Comparison of ENCODE assay signal across 20 cellular contexts in genomic region chr10:103832806-103833205, GRCh38. TPM values are rescaled to one million over a fixed set of nuclear protein-coding genes. Genes with fewer than 3 reads are reported as not detected.
A peak's percentile ranks its signal among the peaks of the same experiment; 100 is the strongest.
DNase-seq lines count a peak whose midpoint lies in the region; ATAC-seq, FAIRE-seq and TF ChIP-seq lines count a peak whose summit lies in the region.
"Had no signal": no experiment of that assay in that cellular context is flagged by ENCODE, and none has a peak within 500 bp of the region (broad histone marks: within the 10 kb centered on the region; RNA-seq: fewer than 3 reads in every experiment).

No MANE protein-coding gene starts in this region.

- CTCF ChIA-PET in K562 (lab: Yijun Ruan, JAX; ENCODE audit: low intra/inter-chr PET ratio) = no interaction called here

- no peak for FAIRE-seq in K562 (lab: Jason Lieb, UNC)
- FAIRE-seq: A204.1, GM12891, GM18507, H54 had no signal

- no peaks in the 10 kb centered on the region for H4K20me1 ChIP-seq in K562 (replicated peaks; ENCODE audit: control insufficient read depth, insufficient read depth, low read length)

- no peak for TF ChIP-seq EP300 in K562 (IDR thresholded peaks at IDR 0.05; ENCODE audit: low read length)

- no peaks in the 10 kb centered on the region for H3K36me3 ChIP-seq in left ventricle myocardium inferior
- H3K36me3 ChIP-seq in right atrium auricular region = no peaks in the 10 kb centered on the region
- H3K36me3 ChIP-seq in K562 (ENCODE audit: control insufficient read depth, insufficient read depth, low read length) = no peaks in the 10 kb centered on the region
- H3K36me3 ChIP-seq in psoas muscle (ENCODE audit: insufficient read depth in 1 of 2, low read depth in 1 of 2) = no peaks in the 10 kb centered on the region
- no peaks in the 10 kb centered on the region for H3K36me3 ChIP-seq in HAP-1 (replicated peaks)

- 30% methylated on average over 2 of the region's 2 CpGs for WGBS in K562 (ENCODE audit: insufficient coverage, low coverage, missing lambda C conversion rate)
- WGBS in psoas muscle, 3 donors = 95 to 100% (median 98%) methylated on average over 2 of the region's 2 CpGs

- H3K4me2 ChIP-seq in K562 (ENCODE audit: insufficient read depth, low read length) = no peak overlapping the region

- POLR2A ChIA-PET in K562 (lab: Yijun Ruan, JAX) = no interaction called here

- peaks cover 5% of the 10 kb centered on the region for H3K9me3 ChIP-seq in left ventricle myocardium inferior (replicated peaks)
- no peaks in the 10 kb centered on the region for H3K9me3 ChIP-seq in right atrium auricular region
- H3K9me3 ChIP-seq in K562 (replicated peaks; ENCODE audit: control insufficient read depth, insufficient read depth, low read depth, low read length) = peaks cover 3% of the 10 kb centered on the region; the same call in 1 of the 2 replicates
- no peaks in the 10 kb centered on the region for H3K9me3 ChIP-seq in psoas muscle
- no peaks in the 10 kb centered on the region for H3K9me3 ChIP-seq in HAP-1

- H3K4me1 ChIP-seq in left ventricle myocardium inferior = peaks cover 73% of the 10 kb centered on the region
- H3K4me1 ChIP-seq in right atrium auricular region = peaks cover 2 to 51% of the 10 kb centered on the region in 2 donors
- H3K4me1 ChIP-seq in K562 (replicated peaks in 1 of 2; ENCODE audit: control insufficient read depth in 2 of 2, insufficient read depth in 2 of 2, low read length in 2 of 2) = no peaks in the 10 kb centered on the region; a peak in 3 of 5 replicates
- peaks cover 50% of the 10 kb centered on the region for H3K4me1 ChIP-seq in psoas muscle
- H3K4me1 ChIP-seq in HAP-1 = peaks cover 3% of the 10 kb centered on the region

- intact Hi-C loops in left ventricle myocardium inferior (cut with micrococcal nuclease) = no loop called here
- intact Hi-C loops in K562 (cut with micrococcal nuclease) = no loop called here
- intact Hi-C loops in psoas muscle (cut with DNase I) = no loop called here

- H3K79me2 ChIP-seq in K562 (ENCODE audit: control insufficient read depth, insufficient read depth, low read length) = no peaks in the 10 kb centered on the region

- H3K27me3 ChIP-seq in left ventricle myocardium inferior (ENCODE audit: low read depth) = no peaks in the 10 kb centered on the region
- no peaks in the 10 kb centered on the region for H3K27me3 ChIP-seq in right atrium auricular region
- H3K27me3 ChIP-seq in K562 (ENCODE audit: control insufficient read depth in 2 of 2, insufficient read depth in 2 of 2, low read length in 2 of 2) = peaks cover 7 to 24% of the 10 kb centered on the region in 2 experiments; a peak in 4 of 5 replicates
- H3K27me3 ChIP-seq in psoas muscle (ENCODE audit: insufficient read depth in 3 of 3, low read length in 2 of 3) = no peaks in the 10 kb centered on the region
- no peaks in the 10 kb centered on the region for H3K27me3 ChIP-seq in HAP-1 (ENCODE audit: low read depth)

- no TSS peak for BruUV-seq in K562 (replicated peaks; lab: Mats Ljungman, UMichigan)

- H3K9me1 ChIP-seq in K562 (ENCODE audit: control insufficient read depth, insufficient read depth, low read length) = no peaks in the 10 kb centered on the region

- in situ Hi-C loops in K562 (cut with MboI) = no loop called here
- in situ Hi-C loops in HAP-1 (cut with MboI; ENCODE audit: low sequenced_read_pairs) = no loop called here

- ATAC-seq in K562 = no peak
- ATAC-seq in psoas muscle = no peak
- no peak for ATAC-seq in GM18519 (IDR thresholded peaks at IDR 0.05; ENCODE audit: low FRiP score, unreplicated experiment)
- no peak for ATAC-seq in HG03565 (IDR thresholded peaks at IDR 0.05; ENCODE audit: unreplicated experiment)

- no peak overlapping the region for H3K9ac ChIP-seq in K562 (ENCODE audit: insufficient read depth in 1 of 2, low read depth in 2 of 2, low read length in 2 of 2)

- TF ChIP-seq RAD21 in K562 (CRISPR knock-in tag; conservative IDR thresholded peaks at IDR 0.05 in 1 of 2, IDR thresholded peaks at IDR 0.05 in 1 of 2) = no peak

- DNase-seq in left ventricle myocardium inferior = no peak
- DNase-seq in right atrium auricular region (ENCODE audit: low spot score) = no peak
- DNase-seq in K562 (ENCODE audit: extremely low read depth in 1 of 4, low spot score in 3 of 4) = no peak
- DNase-seq in psoas muscle = no peak
- DNase-seq in HAP-1 (ENCODE audit: low spot score in 2 of 2) = no peak
- DNase-seq: Calu3; CD4-positive, alpha-beta memory T cell; COR-L47; DMS53; DMS79 treated with DMSO at 0.1 percent for 48 hours; GF-D8; GOT3; HCEC 1CT had no signal

- no peak for TF ChIP-seq CTCF in left ventricle myocardium inferior (IDR thresholded peaks at IDR 0.05; ENCODE audit: borderline replicate concordance)
- no peak for TF ChIP-seq CTCF in right atrium auricular region (IDR thresholded peaks at IDR 0.05)
- no peak for TF ChIP-seq CTCF in K562 (IDR thresholded peaks at IDR 0.05 in 2 of 3, conservative IDR thresholded peaks at IDR 0.05 in 1 of 3; ENCODE audit: insufficient read depth in 2 of 3, low read depth in 1 of 3, low read length in 3 of 3)
- TF ChIP-seq CTCF in psoas muscle (IDR thresholded peaks at IDR 0.05) = no peak

- H2AFZ ChIP-seq in K562 (ENCODE audit: low read depth, low read length) = no peak overlapping the region

- no peak overlapping the region for H3K4me3 ChIP-seq in left ventricle myocardium inferior
- no peak overlapping the region for H3K4me3 ChIP-seq in right atrium auricular region
- H3K4me3 ChIP-seq in K562 = no peak overlapping the region
- H3K4me3 ChIP-seq in psoas muscle = no peak overlapping the region
- no peak overlapping the region for H3K4me3 ChIP-seq in HAP-1

- TF ChIP-seq POLR2A in K562 (conservative IDR thresholded peaks at IDR 0.05) = no peak

- H3K27ac ChIP-seq in left ventricle myocardium inferior (replicated peaks) (peak overlapping the region; percentile 80), right atrium auricular region (no peak overlapping the region), K562 (ENCODE audit: extremely low read depth, low read depth, low read length) (no peak overlapping the region), psoas muscle (peak overlapping the region; percentile 69)
- H3K27ac ChIP-seq: 22Rv1 had no signal

TF ChIP-seq in K562, 482 proteins besides CTCF, POLR2A, EP300 and RAD21 (continues in another document):
- no peak for TF ChIP-seq ZNF77 (CRISPR knock-in tag; IDR thresholded peaks at IDR 0.05)
- TF ChIP-seq ZMIZ1 (IDR thresholded peaks at IDR 0.05; ENCODE audit: low read depth in 2 of 2, low read length in 2 of 2) = no peak
- TF ChIP-seq SIN3A (IDR thresholded peaks at IDR 0.05; ENCODE audit: borderline replicate concordance in 2 of 2, control insufficient read depth in 1 of 2, low read depth in 2 of 2, low read length in 2 of 2) = no peak
- peak; percentile 74 for TF ChIP-seq RBM25 (IDR thresholded peaks at IDR 0.05; ENCODE audit: low read depth, low read length, severe bottlenecking)
- no peak for TF ChIP-seq RB1 (IDR thresholded peaks at IDR 0.05; ENCODE audit: low read depth)
- no peak for TF ChIP-seq E2F3 (CRISPR knock-in tag; IDR thresholded peaks at IDR 0.05)
- no peak for TF ChIP-seq TRIM28 (IDR thresholded peaks at IDR 0.05)
- no peak for TF ChIP-seq TCF7L2 (IDR thresholded peaks at IDR 0.05; ENCODE audit: low read depth, low read length)
- TF ChIP-seq CBFA2T2 (conservative IDR thresholded peaks at IDR 0.05) = no peak
- TF ChIP-seq ZNF184 (CRISPR knock-in tag; IDR thresholded peaks at IDR 0.05) = peak; percentile 91

RNA-seq across cellular contexts. Expression of gene SH3PXD2A, which starts 22.6 kb away (rescaled TPM):
- 34.4 TPM for total RNA-seq in left ventricle myocardium inferior
- total RNA-seq in right atrium auricular region = 10 to 100 TPM; 14.6 to 18.2 TPM
- 4.2 and 10.4 TPM in 2 replicates for total RNA-seq in K562 (2011; cell fraction: chromatin; rRNA removed; ENCODE audit: low replicate concordance)
- total RNA-seq in K562 (2011; cell fraction: nucleolus; rRNA removed) = 3.7 and 4.5 TPM in 2 replicates
- 4.0 and 5.2 TPM in 2 replicates for total RNA-seq in K562 (2011; cell fraction: nucleoplasm; rRNA removed)
- total RNA-seq in K562 (2014; rRNA removed) = 1.9 and 2.0 TPM in 2 replicates
- total RNA-seq in K562 (2014; rRNA removed; fragmentation: Illumina TruSeq; extraction: Trizol) = 2.2 and 2.4 TPM in 2 replicates
- total RNA-seq in K562 (2015; rRNA removed; fragmentation: Illumina TruSeq; extraction: Trizol) = 2.5 and 2.6 TPM in 2 replicates
- 8.5 and 9.3 TPM in 2 replicates for total RNA-seq in K562 (2021)
- 2.5 and 3.5 TPM in 2 replicates for polyA plus RNA-seq in K562 (2011; rRNA removed)
- 2.6 and 4.5 TPM in 2 replicates for polyA plus RNA-seq in K562 (2011; cell fraction: cytosol; rRNA removed)
- polyA plus RNA-seq in K562 (2011; cell fraction: nucleus; rRNA removed) = 4.5 and 9.1 TPM in 2 replicates
- polyA plus RNA-seq in K562 (2012) = 3.1 and 4.1 TPM in 2 replicates
- polyA plus RNA-seq in K562 (2014; fragmentation: Illumina TruSeq; extraction: Trizol) = 4.0 and 5.1 TPM in 2 replicates
- under 1 TPM; 0.41 to 0.59 TPM for polyA plus RNA-seq in K562 (2014; fragmentation: Nextera tagmentation; extraction: Ambion mirVana)
- polyA plus RNA-seq in K562 (2014; rRNA removed) = 3.0 and 3.4 TPM in 2 replicates
- polyA minus RNA-seq in K562 (2011; rRNA and poly(A)+ RNA removed) = 2.8 and 4.2 TPM in 2 replicates
- polyA minus RNA-seq in K562 (2011; cell fraction: cytosol; rRNA and poly(A)+ RNA removed) = 5.8 and 7.3 TPM in 2 replicates
- 2.2 and 2.8 TPM in 2 replicates for polyA minus RNA-seq in K562 (2011; cell fraction: nucleus; rRNA and poly(A)+ RNA removed)
- 10 to 100 TPM; 10.6 to 57.7 (median 31.4) TPM for total RNA-seq in psoas muscle
- 1 to 10 TPM; 3.0 to 5.9 (median 4.1) TPM for polyA plus RNA-seq in psoas muscle

Comparison
In these comparisons a context has a peak if more than half of its experiments do, and no peak if none do; other contexts are left out.
1. H3K27ac ChIP-seq: peak in left ventricle myocardium inferior (single experiment) and psoas muscle (single experiment); none in right atrium auricular region (0 of 2) and K562 (single experiment).